Comparison of ENCODE assay signal across 19 cellular contexts in genomic region chr7:157384301-157384700, GRCh38. TPM values are rescaled to one million over a fixed set of nuclear protein-coding genes. Genes with fewer than 3 reads are reported as not detected.
DNase-seq lines count a peak whose midpoint lies in the region; ATAC-seq and TF ChIP-seq lines count a peak whose summit lies in the region.
"Had no signal": no experiment of that assay in that cellular context is flagged by ENCODE, and none has a peak within 500 bp of the region (broad histone marks: within the 10 kb centered on the region; RNA-seq: fewer than 3 reads in every experiment).

No MANE protein-coding gene starts in this region.

- intact Hi-C loops in right cardiac atrium (cut with DNase I): no loop called here
- intact Hi-C loops in left ventricle myocardium inferior (cut with micrococcal nuclease): no loop called here
- intact Hi-C loops in stomach (cut with DNase I; ENCODE audit: low total_unique reads): no loop called here

- ATAC-seq in right cardiac atrium: peak; percentile 49 to 54
- ATAC-seq in activated CD8-positive, alpha-beta memory T cell treated with anti-CD3 and anti-CD28 coated beads, Interleukin-2, amount 10 ng/mL, durations not matched to agents 7 days and 5 days: no peak

- no peak overlapping the region for H3K27ac ChIP-seq in right cardiac atrium (ENCODE audit: low read length)
- H3K27ac ChIP-seq in left ventricle myocardium inferior (replicated peaks): no peak overlapping the region
- H3K27ac ChIP-seq in VCaP: peak overlapping the region; percentile 64
- H3K27ac ChIP-seq in stomach: peak overlapping the region in 2 of 5 donors; percentile 8 to 16
- H3K27ac ChIP-seq: adrenal gland, dorsolateral prefrontal cortex, ovary had no signal

- TF ChIP-seq EP300 in stomach (IDR thresholded peaks at IDR 0.05): no peak

- H3K4me1 ChIP-seq in right cardiac atrium (ENCODE audit: control insufficient read depth, insufficient read depth, low read length) (peaks cover 4% of the 10 kb centered on the region), left ventricle myocardium inferior (peaks cover 52% of the 10 kb centered on the region), stomach (peaks cover 0 to 44% (median 15%) of the 10 kb centered on the region in 4 donors)

- 50% methylated on average over 9 of the region's 9 CpGs for WGBS in right cardiac atrium
- 34 to 54% (median 35%) methylated on average over 7 to 9 of the region's 9 CpGs for whole genome bisulfite sequencing in stomach, 5 donors

- peaks cover 2% of the 10 kb centered on the region for H3K9me3 Mint-ChIP-seq in glutamatergic neuron (ENCODE audit: unreplicated experiment)
- no peaks in the 10 kb centered on the region for H3K9me3 Mint-ChIP-seq in activated CD8-positive, alpha-beta memory T cell treated with anti-CD3 and anti-CD28 coated beads, Interleukin-2, amount 10 ng/mL, durations not matched to agents 7 days and 5 days (ENCODE audit: low read depth)
- H3K9me3 Mint-ChIP-seq: activated B cell treated with CpG ODN at 0.5 μM for 24 hours, mesothelial cell of epicardium had no signal

- H3K27me3 ChIP-seq in right cardiac atrium (ENCODE audit: control insufficient read depth, insufficient read depth) (no peaks in the 10 kb centered on the region), left ventricle myocardium inferior (ENCODE audit: low read depth) (no peaks in the 10 kb centered on the region), stomach (no peaks in the 10 kb centered on the region)
- H3K27me3 ChIP-seq: adrenal gland, dorsolateral prefrontal cortex, ovary, testis had no signal

- H3K27ac Mint-ChIP-seq in glutamatergic neuron (ENCODE audit: unreplicated experiment): peak overlapping the region; percentile 66
- H3K27ac Mint-ChIP-seq in activated CD8-positive, alpha-beta memory T cell treated with anti-CD3 and anti-CD28 coated beads, Interleukin-2, amount 10 ng/mL, durations not matched to agents 7 days and 5 days: no peak overlapping the region
- H3K27ac Mint-ChIP-seq: activated B cell treated with CpG ODN at 0.5 μM for 24 hours, mesothelial cell of epicardium had no signal

- H3K27me3 Mint-ChIP-seq in glutamatergic neuron (ENCODE audit: unreplicated experiment): no peaks in the 10 kb centered on the region
- no peaks in the 10 kb centered on the region for H3K27me3 Mint-ChIP-seq in activated CD8-positive, alpha-beta memory T cell treated with anti-CD3 and anti-CD28 coated beads, Interleukin-2, amount 10 ng/mL, durations not matched to agents 7 days and 5 days
- H3K27me3 Mint-ChIP-seq: activated B cell treated with CpG ODN at 0.5 μM for 24 hours had no signal

- peaks cover 26% of the 10 kb centered on the region for H3K4me1 Mint-ChIP-seq in glutamatergic neuron (ENCODE audit: low read depth, unreplicated experiment)
- H3K4me1 Mint-ChIP-seq in activated CD8-positive, alpha-beta memory T cell treated with anti-CD3 and anti-CD28 coated beads, Interleukin-2, amount 10 ng/mL, durations not matched to agents 7 days and 5 days: peaks cover 29% of the 10 kb centered on the region

- DNase-seq in right cardiac atrium: no peak
- DNase-seq in left ventricle myocardium inferior: no peak
- no peak for DNase-seq in glutamatergic neuron
- DNase-seq in stomach: peak; percentile 20
- no peak for DNase-seq in amygdala (lab: John Stamatoyannopoulos, UW)
- no peak for DNase-seq in activated CD8-positive, alpha-beta memory T cell treated with anti-CD3 and anti-CD28 coated beads, Interleukin-2, amount 10 ng/mL, durations not matched to agents 7 days and 5 days
- no peak for DNase-seq in stimulated activated CD4-positive, alpha-beta T cell treated with anti-CD3 and anti-CD28 coated beads, Interleukin-2, amount 100 ng/mL, for 24 hours
- DNase-seq: activated B cell treated with CpG ODN at 0.5 μM for 24 hours; activated CD8-positive, alpha-beta memory T cell treated with anti-CD3 and anti-CD28 coated beads, Interleukin-2, amount 50 U/mL, for 4 hours; DMS153; dorsolateral prefrontal cortex; NCI-H1105; NCI-H446; ovary; stimulated activated CD4-positive, alpha-beta T cell treated with anti-CD3 and anti-CD28 coated beads, Interleukin-15, amount 100 ng/mL, for 24 hours; testis had no signal

- H3K9me3 ChIP-seq in right cardiac atrium (ENCODE audit: control insufficient read depth, low read length) (no peaks in the 10 kb centered on the region), left ventricle myocardium inferior (replicated peaks) (no peaks in the 10 kb centered on the region), stomach (no peaks in the 10 kb centered on the region)
- H3K9me3 ChIP-seq: adrenal gland, ovary, testis had no signal

- no peak overlapping the region for H3K4me3 Mint-ChIP-seq in glutamatergic neuron (ENCODE audit: unreplicated experiment)
- H3K4me3 Mint-ChIP-seq in activated CD8-positive, alpha-beta memory T cell treated with anti-CD3 and anti-CD28 coated beads, Interleukin-2, amount 10 ng/mL, durations not matched to agents 7 days and 5 days: no peak overlapping the region
- H3K4me3 Mint-ChIP-seq: activated B cell treated with CpG ODN at 0.5 μM for 24 hours, mesothelial cell of epicardium had no signal

- no peak for TF ChIP-seq POLR2A in stomach (IDR thresholded peaks at IDR 0.05)

- CTCF ChIA-PET in activated CD8-positive, alpha-beta memory T cell treated with anti-CD3 and anti-CD28 coated beads, Interleukin-2, amount 10 ng/mL, durations not matched to agents 7 days and 5 days (lab: Charles Lee): no interaction called here

- H3K4me3 ChIP-seq in right cardiac atrium (ENCODE audit: low read length): no peak overlapping the region
- no peak overlapping the region for H3K4me3 ChIP-seq in left ventricle myocardium inferior
- no peak overlapping the region for H3K4me3 ChIP-seq in stomach
- H3K4me3 ChIP-seq: adrenal gland, dorsolateral prefrontal cortex, ovary, testis had no signal

- H3K36me3 ChIP-seq in left ventricle myocardium inferior: peaks cover 51% of the 10 kb centered on the region
- peaks cover 14 to 74% (median 56%) of the 10 kb centered on the region in 4 donors for H3K36me3 ChIP-seq in stomach
- H3K36me3 ChIP-seq: ovary had no signal

- no peaks in the 10 kb centered on the region for H3K36me3 Mint-ChIP-seq in glutamatergic neuron (ENCODE audit: unreplicated experiment)
- peaks cover 43% of the 10 kb centered on the region for H3K36me3 Mint-ChIP-seq in activated CD8-positive, alpha-beta memory T cell treated with anti-CD3 and anti-CD28 coated beads, Interleukin-2, amount 10 ng/mL, durations not matched to agents 7 days and 5 days

- TF ChIP-seq CTCF in left ventricle myocardium inferior (IDR thresholded peaks at IDR 0.05; ENCODE audit: borderline replicate concordance) (no peak), VCaP (conservative IDR thresholded peaks at IDR 0.05) (no peak), glutamatergic neuron (IDR thresholded peaks at IDR 0.05; ENCODE audit: partially characterized antibody, unreplicated experiment) (no peak), stomach (IDR thresholded peaks at IDR 0.05) (no peak)

RNA-seq across cellular contexts. Expression of gene DNAJB6, which starts 47.5 kb away (rescaled TPM):
- total RNA-seq in right cardiac atrium: 100 to 1,000 TPM; 154 to 183 (median 172) TPM
- 154 TPM for polyA plus RNA-seq in right cardiac atrium
- total RNA-seq in left ventricle myocardium inferior: 211 TPM
- 120 TPM for total RNA-seq in glutamatergic neuron (ENCODE audit: unreplicated experiment)
- 100 to 1,000 TPM in 2 of 5 donors, 10 to 100 TPM in 3; 48.7 to 233 (median 99.1) TPM for total RNA-seq in stomach
- polyA plus RNA-seq in stomach: 10 to 100 TPM; 58.3 to 67.7 (median 63.1) TPM
- 10 to 100 TPM; 82.0 to 85.6 TPM for total RNA-seq in activated CD8-positive, alpha-beta memory T cell treated with anti-CD3 and anti-CD28 coated beads, Interleukin-2, amount 10 ng/mL, durations not matched to agents 7 days and 5 days
